ENCODE assay signal across 1 cellular context in the genomic region with DNA sequence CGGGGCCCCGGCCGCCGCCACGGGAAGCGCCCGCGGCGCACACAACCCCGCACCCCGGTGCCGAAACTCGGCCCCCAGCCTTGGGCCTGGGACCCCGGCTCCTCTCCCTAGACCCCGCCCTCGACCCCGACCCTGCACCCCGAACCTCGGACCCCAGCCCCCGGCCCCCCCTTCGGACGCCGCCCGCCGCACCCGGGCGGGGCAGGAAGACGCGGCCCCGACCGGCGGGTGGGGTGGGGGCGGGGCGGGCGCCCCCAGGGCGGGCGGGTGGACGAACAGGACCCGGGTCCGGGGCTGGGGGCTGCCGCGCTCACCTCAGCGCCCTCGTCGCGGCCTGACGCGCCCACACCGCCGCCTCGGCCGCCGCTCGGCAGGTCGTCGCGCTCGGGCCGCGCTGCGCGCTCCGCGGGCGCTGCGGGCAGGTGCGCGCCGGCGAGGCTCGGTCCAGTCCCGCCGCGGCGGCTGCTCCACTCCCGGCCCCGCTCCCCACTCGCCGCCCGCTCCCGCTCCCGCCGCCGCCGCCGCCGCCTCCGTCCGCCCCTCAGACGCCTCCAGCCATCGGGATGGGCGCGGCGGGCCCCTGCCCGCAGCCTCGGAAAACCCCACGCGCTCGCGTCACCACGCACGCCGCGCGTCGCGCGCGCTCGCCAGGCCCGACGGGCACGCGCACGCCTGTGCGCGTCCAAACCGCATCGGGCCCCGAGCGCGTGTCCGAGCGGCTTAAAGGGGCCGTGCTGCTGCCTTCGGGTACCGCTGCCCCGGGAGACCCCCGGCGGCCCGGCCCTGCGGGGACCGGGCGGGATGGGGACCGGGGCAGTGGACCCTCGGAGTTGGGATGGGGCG.
A peak's percentile ranks its signal among the peaks of the same experiment; 100 is the strongest.
TF ChIP-seq lines count a peak whose summit lies in the region.

A gene (minus strand): TSS at position 582 of the 843 bp plus-strand sequence. CDS start 65,634 bp downstream, outside the sequence.

TF ChIP-seq in K562, 482 proteins besides CTCF, POLR2A, EP300 and RAD21 (continued from another document and continues in another):
- TF ChIP-seq, protein P1, sequence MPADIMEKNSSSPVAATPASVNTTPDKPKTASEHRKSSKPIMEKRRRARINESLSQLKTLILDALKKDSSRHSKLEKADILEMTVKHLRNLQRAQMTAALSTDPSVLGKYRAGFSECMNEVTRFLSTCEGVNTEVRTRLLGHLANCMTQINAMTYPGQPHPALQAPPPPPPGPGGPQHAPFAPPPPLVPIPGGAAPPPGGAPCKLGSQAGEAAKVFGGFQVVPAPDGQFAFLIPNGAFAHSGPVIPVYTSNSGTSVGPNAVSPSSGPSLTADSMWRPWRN (IDR thresholded peaks at IDR 0.05; ENCODE audit: low read depth): no peak
- no peak; the same call in 1 of the 2 replicates for TF ChIP-seq ZNF165 (CRISPR knock-in tag; IDR thresholded peaks at IDR 0.05; ENCODE audit: borderline replicate concordance)
- peak; percentile 92; the same call in 1 of the 2 replicates for TF ChIP-seq TARDBP (IDR thresholded peaks at IDR 0.05)
- peak; percentile 69 for TF ChIP-seq MTA3 (IDR thresholded peaks at IDR 0.05; ENCODE audit: borderline replicate concordance)
- peak; percentile 85; the same call in 1 of the 2 replicates for TF ChIP-seq FOXJ2 (tag; IDR thresholded peaks at IDR 0.05)
- TF ChIP-seq BCOR (IDR thresholded peaks at IDR 0.05): no peak
- peak; percentile 96 for TF ChIP-seq CREM (IDR thresholded peaks at IDR 0.05; ENCODE audit: low read depth)
- TF ChIP-seq DACH1 (IDR thresholded peaks at IDR 0.05; ENCODE audit: partially characterized antibody): no peak
- peak; percentile 48 to 77; a peak in 3 of 4 replicates for TF ChIP-seq SIN3A (IDR thresholded peaks at IDR 0.05; ENCODE audit: borderline replicate concordance in 2 of 2, control insufficient read depth in 1 of 2, low read depth in 2 of 2, low read length in 2 of 2)
- TF ChIP-seq HEY1 (CRISPR knock-in tag; IDR thresholded peaks at IDR 0.05; ENCODE audit: borderline replicate concordance): no peak
- TF ChIP-seq ZNF124 (CRISPR knock-in tag; IDR thresholded peaks at IDR 0.05): no peak
- peak; percentile 90; the same call in 1 of the 2 replicates for TF ChIP-seq ESRRA (IDR thresholded peaks at IDR 0.05; ENCODE audit: borderline replicate concordance, low read depth)
- TF ChIP-seq ZFPM2 (CRISPR knock-in tag; IDR thresholded peaks at IDR 0.05): 0 out of 2 replicates have a peak, but pooled peaks have one; percentile 53
- no peak for TF ChIP-seq XRCC3 (IDR thresholded peaks at IDR 0.05)
- TF ChIP-seq ZNF3 (CRISPR knock-in tag; IDR thresholded peaks at IDR 0.05): no peak
- TF ChIP-seq, protein P2, sequence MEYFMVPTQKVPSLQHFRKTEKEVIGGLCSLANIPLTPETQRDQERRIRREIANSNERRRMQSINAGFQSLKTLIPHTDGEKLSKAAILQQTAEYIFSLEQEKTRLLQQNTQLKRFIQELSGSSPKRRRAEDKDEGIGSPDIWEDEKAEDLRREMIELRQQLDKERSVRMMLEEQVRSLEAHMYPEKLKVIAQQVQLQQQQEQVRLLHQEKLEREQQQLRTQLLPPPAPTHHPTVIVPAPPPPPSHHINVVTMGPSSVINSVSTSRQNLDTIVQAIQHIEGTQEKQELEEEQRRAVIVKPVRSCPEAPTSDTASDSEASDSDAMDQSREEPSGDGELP (CRISPR knock-in tag; IDR thresholded peaks at IDR 0.05; ENCODE audit: borderline replicate concordance): 0 out of 2 replicates have a peak, but pooled peaks have one; percentile 3
- TF ChIP-seq EHMT2 (IDR thresholded peaks at IDR 0.05): no peak
- no peak for TF ChIP-seq RFX7 (CRISPR knock-in tag; IDR thresholded peaks at IDR 0.05)
- TF ChIP-seq, protein P3, sequence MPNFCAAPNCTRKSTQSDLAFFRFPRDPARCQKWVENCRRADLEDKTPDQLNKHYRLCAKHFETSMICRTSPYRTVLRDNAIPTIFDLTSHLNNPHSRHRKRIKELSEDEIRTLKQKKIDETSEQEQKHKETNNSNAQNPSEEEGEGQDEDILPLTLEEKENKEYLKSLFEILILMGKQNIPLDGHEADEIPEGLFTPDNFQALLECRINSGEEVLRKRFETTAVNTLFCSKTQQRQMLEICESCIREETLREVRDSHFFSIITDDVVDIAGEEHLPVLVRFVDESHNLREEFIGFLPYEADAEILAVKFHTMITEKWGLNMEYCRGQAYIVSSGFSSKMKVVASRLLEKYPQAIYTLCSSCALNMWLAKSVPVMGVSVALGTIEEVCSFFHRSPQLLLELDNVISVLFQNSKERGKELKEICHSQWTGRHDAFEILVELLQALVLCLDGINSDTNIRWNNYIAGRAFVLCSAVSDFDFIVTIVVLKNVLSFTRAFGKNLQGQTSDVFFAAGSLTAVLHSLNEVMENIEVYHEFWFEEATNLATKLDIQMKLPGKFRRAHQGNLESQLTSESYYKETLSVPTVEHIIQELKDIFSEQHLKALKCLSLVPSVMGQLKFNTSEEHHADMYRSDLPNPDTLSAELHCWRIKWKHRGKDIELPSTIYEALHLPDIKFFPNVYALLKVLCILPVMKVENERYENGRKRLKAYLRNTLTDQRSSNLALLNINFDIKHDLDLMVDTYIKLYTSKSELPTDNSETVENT (CRISPR knock-in tag; IDR thresholded peaks at IDR 0.05): peak; percentile 96
- no peak for TF ChIP-seq NR2C2 (CRISPR knock-in tag; IDR thresholded peaks at IDR 0.05)
- peak; percentile 35; the same call in 1 of the 2 replicates for TF ChIP-seq NR2C2 (tag; IDR thresholded peaks at IDR 0.05)
- TF ChIP-seq ZNF707 (CRISPR knock-in tag; conservative IDR thresholded peaks at IDR 0.05): no peak
- peak; percentile 39; the same call in 1 of the 2 replicates for TF ChIP-seq MTF1 (CRISPR knock-in tag; IDR thresholded peaks at IDR 0.05; ENCODE audit: borderline replicate concordance)
- TF ChIP-seq HDGF (IDR thresholded peaks at IDR 0.05): no peak
- TF ChIP-seq, protein P4, sequence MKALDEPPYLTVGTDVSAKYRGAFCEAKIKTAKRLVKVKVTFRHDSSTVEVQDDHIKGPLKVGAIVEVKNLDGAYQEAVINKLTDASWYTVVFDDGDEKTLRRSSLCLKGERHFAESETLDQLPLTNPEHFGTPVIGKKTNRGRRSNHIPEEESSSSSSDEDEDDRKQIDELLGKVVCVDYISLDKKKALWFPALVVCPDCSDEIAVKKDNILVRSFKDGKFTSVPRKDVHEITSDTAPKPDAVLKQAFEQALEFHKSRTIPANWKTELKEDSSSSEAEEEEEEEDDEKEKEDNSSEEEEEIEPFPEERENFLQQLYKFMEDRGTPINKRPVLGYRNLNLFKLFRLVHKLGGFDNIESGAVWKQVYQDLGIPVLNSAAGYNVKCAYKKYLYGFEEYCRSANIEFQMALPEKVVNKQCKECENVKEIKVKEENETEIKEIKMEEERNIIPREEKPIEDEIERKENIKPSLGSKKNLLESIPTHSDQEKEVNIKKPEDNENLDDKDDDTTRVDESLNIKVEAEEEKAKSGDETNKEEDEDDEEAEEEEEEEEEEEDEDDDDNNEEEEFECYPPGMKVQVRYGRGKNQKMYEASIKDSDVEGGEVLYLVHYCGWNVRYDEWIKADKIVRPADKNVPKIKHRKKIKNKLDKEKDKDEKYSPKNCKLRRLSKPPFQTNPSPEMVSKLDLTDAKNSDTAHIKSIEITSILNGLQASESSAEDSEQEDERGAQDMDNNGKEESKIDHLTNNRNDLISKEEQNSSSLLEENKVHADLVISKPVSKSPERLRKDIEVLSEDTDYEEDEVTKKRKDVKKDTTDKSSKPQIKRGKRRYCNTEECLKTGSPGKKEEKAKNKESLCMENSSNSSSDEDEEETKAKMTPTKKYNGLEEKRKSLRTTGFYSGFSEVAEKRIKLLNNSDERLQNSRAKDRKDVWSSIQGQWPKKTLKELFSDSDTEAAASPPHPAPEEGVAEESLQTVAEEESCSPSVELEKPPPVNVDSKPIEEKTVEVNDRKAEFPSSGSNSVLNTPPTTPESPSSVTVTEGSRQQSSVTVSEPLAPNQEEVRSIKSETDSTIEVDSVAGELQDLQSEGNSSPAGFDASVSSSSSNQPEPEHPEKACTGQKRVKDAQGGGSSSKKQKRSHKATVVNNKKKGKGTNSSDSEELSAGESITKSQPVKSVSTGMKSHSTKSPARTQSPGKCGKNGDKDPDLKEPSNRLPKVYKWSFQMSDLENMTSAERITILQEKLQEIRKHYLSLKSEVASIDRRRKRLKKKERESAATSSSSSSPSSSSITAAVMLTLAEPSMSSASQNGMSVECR (CRISPR knock-in tag; IDR thresholded peaks at IDR 0.05): 0 out of 2 replicates have a peak, but pooled peaks have one; percentile 26
- TF ChIP-seq, protein P5, sequence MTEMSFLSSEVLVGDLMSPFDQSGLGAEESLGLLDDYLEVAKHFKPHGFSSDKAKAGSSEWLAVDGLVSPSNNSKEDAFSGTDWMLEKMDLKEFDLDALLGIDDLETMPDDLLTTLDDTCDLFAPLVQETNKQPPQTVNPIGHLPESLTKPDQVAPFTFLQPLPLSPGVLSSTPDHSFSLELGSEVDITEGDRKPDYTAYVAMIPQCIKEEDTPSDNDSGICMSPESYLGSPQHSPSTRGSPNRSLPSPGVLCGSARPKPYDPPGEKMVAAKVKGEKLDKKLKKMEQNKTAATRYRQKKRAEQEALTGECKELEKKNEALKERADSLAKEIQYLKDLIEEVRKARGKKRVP (CRISPR knock-in tag; IDR thresholded peaks at IDR 0.05): 0 out of 2 replicates have a peak, but pooled peaks have one; percentile 34
- no peak for TF ChIP-seq MCM2 (IDR thresholded peaks at IDR 0.05; ENCODE audit: low read depth)
- peak; percentile 94 for TF ChIP-seq ZNF644 (tag; IDR thresholded peaks at IDR 0.05; ENCODE audit: low read depth)
- TF ChIP-seq, protein P6, sequence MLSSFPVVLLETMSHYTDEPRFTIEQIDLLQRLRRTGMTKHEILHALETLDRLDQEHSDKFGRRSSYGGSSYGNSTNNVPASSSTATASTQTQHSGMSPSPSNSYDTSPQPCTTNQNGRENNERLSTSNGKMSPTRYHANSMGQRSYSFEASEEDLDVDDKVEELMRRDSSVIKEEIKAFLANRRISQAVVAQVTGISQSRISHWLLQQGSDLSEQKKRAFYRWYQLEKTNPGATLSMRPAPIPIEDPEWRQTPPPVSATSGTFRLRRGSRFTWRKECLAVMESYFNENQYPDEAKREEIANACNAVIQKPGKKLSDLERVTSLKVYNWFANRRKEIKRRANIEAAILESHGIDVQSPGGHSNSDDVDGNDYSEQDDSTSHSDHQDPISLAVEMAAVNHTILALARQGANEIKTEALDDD (IDR thresholded peaks at IDR 0.05): no peak
- TF ChIP-seq MEIS2 (IDR thresholded peaks at IDR 0.05; ENCODE audit: partially characterized antibody): peak; percentile 29
- TF ChIP-seq ZSCAN29 (IDR thresholded peaks at IDR 0.05): no peak
- TF ChIP-seq SIX5 (IDR thresholded peaks at IDR 0.05; ENCODE audit: borderline replicate concordance in 1 of 2, insufficient read depth in 1 of 2, low read depth in 1 of 2, low read length in 2 of 2): no peak
- TF ChIP-seq RBBP5 (IDR thresholded peaks at IDR 0.05; ENCODE audit: borderline replicate concordance, insufficient read depth, low read length, poor library complexity, severe bottlenecking): peak; percentile 37
- 0 out of 2 replicates have a peak, but pooled peaks have one; percentile 4 for TF ChIP-seq TGIF2 (CRISPR knock-in tag; IDR thresholded peaks at IDR 0.05)
- TF ChIP-seq NR4A1 (CRISPR knock-in tag; IDR thresholded peaks at IDR 0.05): 0 out of 2 replicates have a peak, but pooled peaks have one; percentile 28
- peak; percentile 88 for TF ChIP-seq NR4A1 (tag; IDR thresholded peaks at IDR 0.05)
- no peak for TF ChIP-seq CBX1 (IDR thresholded peaks at IDR 0.05; ENCODE audit: low read depth)
- TF ChIP-seq, protein P7, sequence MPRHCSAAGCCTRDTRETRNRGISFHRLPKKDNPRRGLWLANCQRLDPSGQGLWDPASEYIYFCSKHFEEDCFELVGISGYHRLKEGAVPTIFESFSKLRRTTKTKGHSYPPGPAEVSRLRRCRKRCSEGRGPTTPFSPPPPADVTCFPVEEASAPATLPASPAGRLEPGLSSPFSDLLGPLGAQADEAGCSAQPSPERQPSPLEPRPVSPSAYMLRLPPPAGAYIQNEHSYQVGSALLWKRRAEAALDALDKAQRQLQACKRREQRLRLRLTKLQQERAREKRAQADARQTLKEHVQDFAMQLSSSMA (CRISPR knock-in tag; IDR thresholded peaks at IDR 0.05): no peak
- TF ChIP-seq, protein P8, sequence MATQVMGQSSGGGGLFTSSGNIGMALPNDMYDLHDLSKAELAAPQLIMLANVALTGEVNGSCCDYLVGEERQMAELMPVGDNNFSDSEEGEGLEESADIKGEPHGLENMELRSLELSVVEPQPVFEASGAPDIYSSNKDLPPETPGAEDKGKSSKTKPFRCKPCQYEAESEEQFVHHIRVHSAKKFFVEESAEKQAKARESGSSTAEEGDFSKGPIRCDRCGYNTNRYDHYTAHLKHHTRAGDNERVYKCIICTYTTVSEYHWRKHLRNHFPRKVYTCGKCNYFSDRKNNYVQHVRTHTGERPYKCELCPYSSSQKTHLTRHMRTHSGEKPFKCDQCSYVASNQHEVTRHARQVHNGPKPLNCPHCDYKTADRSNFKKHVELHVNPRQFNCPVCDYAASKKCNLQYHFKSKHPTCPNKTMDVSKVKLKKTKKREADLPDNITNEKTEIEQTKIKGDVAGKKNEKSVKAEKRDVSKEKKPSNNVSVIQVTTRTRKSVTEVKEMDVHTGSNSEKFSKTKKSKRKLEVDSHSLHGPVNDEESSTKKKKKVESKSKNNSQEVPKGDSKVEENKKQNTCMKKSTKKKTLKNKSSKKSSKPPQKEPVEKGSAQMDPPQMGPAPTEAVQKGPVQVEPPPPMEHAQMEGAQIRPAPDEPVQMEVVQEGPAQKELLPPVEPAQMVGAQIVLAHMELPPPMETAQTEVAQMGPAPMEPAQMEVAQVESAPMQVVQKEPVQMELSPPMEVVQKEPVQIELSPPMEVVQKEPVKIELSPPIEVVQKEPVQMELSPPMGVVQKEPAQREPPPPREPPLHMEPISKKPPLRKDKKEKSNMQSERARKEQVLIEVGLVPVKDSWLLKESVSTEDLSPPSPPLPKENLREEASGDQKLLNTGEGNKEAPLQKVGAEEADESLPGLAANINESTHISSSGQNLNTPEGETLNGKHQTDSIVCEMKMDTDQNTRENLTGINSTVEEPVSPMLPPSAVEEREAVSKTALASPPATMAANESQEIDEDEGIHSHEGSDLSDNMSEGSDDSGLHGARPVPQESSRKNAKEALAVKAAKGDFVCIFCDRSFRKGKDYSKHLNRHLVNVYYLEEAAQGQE (CRISPR knock-in tag; IDR thresholded peaks at IDR 0.05; ENCODE audit: low read depth): peak; percentile 71
- TF ChIP-seq MYC (IDR thresholded peaks at IDR 0.05; ENCODE audit: low read depth, low read length): peak; percentile 92
- no peak for TF ChIP-seq MYC (CRISPR knock-in tag; IDR thresholded peaks at IDR 0.05; ENCODE audit: borderline replicate concordance, low read depth)
- TF ChIP-seq, protein P9, sequence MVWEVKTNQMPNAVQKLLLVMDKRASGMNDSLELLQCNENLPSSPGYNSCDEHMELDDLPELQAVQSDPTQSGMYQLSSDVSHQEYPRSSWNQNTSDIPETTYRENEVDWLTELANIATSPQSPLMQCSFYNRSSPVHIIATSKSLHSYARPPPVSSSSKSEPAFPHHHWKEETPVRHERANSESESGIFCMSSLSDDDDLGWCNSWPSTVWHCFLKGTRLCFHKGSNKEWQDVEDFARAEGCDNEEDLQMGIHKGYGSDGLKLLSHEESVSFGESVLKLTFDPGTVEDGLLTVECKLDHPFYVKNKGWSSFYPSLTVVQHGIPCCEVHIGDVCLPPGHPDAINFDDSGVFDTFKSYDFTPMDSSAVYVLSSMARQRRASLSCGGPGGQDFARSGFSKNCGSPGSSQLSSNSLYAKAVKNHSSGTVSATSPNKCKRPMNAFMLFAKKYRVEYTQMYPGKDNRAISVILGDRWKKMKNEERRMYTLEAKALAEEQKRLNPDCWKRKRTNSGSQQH (CRISPR knock-in tag; IDR thresholded peaks at IDR 0.05): no peak
- TF ChIP-seq HNRNPK (IDR thresholded peaks at IDR 0.05; ENCODE audit: low read depth, low read length, poor library complexity, severe bottlenecking): peak; percentile 5
